10 cellular contexts compared by ENCODE assay signal in genomic region chr7:55099086-55099831, GRCh38.
A peak's percentile ranks its signal among the peaks of the same experiment; 100 is the strongest.
DNase-seq lines count a peak whose midpoint lies in the region; ATAC-seq, FAIRE-seq and TF ChIP-seq lines count a peak whose summit lies in the region.
"Had no signal": no experiment of that assay in that cellular context is flagged by ENCODE, and none has a peak within 500 bp of the region (broad histone marks: within the 10 kb centered on the region; RNA-seq: fewer than 3 reads in every experiment).

No MANE protein-coding gene starts in this region.

- H3K9me3 ChIP-seq in SK-N-SH (no peaks in the 10 kb centered on the region), osteoblast (ENCODE audit: low read depth, low read length) (no peaks in the 10 kb centered on the region), small intestine (ENCODE audit: control insufficient read depth, low read depth) (no peaks in the 10 kb centered on the region)

- H3K79me2 ChIP-seq in SK-N-SH (ENCODE audit: insufficient read depth) (peaks cover 97% of the 10 kb centered on the region), osteoblast (ENCODE audit: insufficient read depth, low read length) (peaks cover 92% of the 10 kb centered on the region)

- H3K27ac ChIP-seq in SK-N-SH (ENCODE audit: low read depth in 2 of 2, low read length in 1 of 2) (no peak overlapping the region; a peak in 1 of 4 replicates), osteoblast (ENCODE audit: low read depth, low read length) (no peak overlapping the region), small intestine (ENCODE audit: low read depth in 1 of 2, low read length in 1 of 2) (peak overlapping the region in 1 of 2 donors; percentile 59)
- H3K27ac ChIP-seq: brain microvascular endothelial cell had no signal

- POLR2A ChIA-PET in SK-N-SH (lab: Yijun Ruan, JAX) = no interaction called here
- POLR2A ChIA-PET in GM10248 (lab: Yijun Ruan, JAX) = no interaction called here

- H3F3A ChIP-seq in SK-N-SH (replicated peaks; ENCODE audit: insufficient read depth) = peaks cover 12% of the 10 kb centered on the region

- no peak overlapping the region for H3K9ac ChIP-seq in SK-N-SH

- ATAC-seq in SK-N-SH treated with all-trans-retinoic acid at 6 μM for 48 hours = peak; percentile 49

- H3K27me3 ChIP-seq in SK-N-SH (ENCODE audit: insufficient read depth) (no peaks in the 10 kb centered on the region), osteoblast (ENCODE audit: insufficient read depth, low read length) (no peaks in the 10 kb centered on the region), small intestine (ENCODE audit: control insufficient read depth in 2 of 2, insufficient read depth in 2 of 2, low read length in 2 of 2) (no peaks in the 10 kb centered on the region)
- H3K27me3 ChIP-seq: brain microvascular endothelial cell had no signal

- H3K4me2 ChIP-seq in SK-N-SH (no peak overlapping the region), osteoblast (ENCODE audit: insufficient read depth, low read length) (peak overlapping the region; percentile 5)

- 83% methylated on average over 9 of the region's 9 CpGs for WGBS in SK-N-SH (ENCODE audit: low lambda C conversion rate)
- 69 to 92% (median 78%) methylated on average over 9 of the region's 9 CpGs for WGBS in small intestine, 3 donors

- CTCF ChIA-PET in SK-N-SH (lab: Yijun Ruan, JAX) (interaction anchor here (1.2 to 3.4 kb wide), 4 partner anchors 11 to 318 kb away, joined by 3 to 22 read pairs (median 5); no protein-coding TSS in a partner anchor), GM10248 (lab: Yijun Ruan, JAX) (no interaction called here)

- H3K36me3 ChIP-seq in SK-N-SH (replicated peaks in 1 of 2; ENCODE audit: control insufficient read depth in 1 of 2, insufficient read depth in 2 of 2, low read length in 1 of 2) (peaks cover 6 to 17% of the 10 kb centered on the region in 2 experiments), osteoblast (ENCODE audit: insufficient read depth, low read length) (peaks cover 14% of the 10 kb centered on the region), small intestine (ENCODE audit: control insufficient read depth in 2 of 2, insufficient read depth in 2 of 2, low read length in 2 of 2) (no peaks in the 10 kb centered on the region)

- no peak for FAIRE-seq in small intestine (lab: Jason Lieb, UNC)
- FAIRE-seq: A204.1 had no signal

- H4K20me1 ChIP-seq in SK-N-SH (ENCODE audit: insufficient read depth) (peaks cover 59% of the 10 kb centered on the region), osteoblast (ENCODE audit: insufficient read depth, low read length) (peaks cover 28% of the 10 kb centered on the region)

- DNase-seq in SK-N-SH (no peak), fibroblast of the aortic adventitia (ENCODE audit: low read depth) (peak; percentile 78), osteoblast (ENCODE audit: insufficient read length, low spot score, missing footprints) (no peak), small intestine (no peak), GM10248 (ENCODE audit: extremely low spot score) (no peak), NCI-H774 (lab: John Stamatoyannopoulos, UW) (no peak)
- no peak for DNase-seq in activated CD4-positive, alpha-beta T cell treated with anti-CD3 and anti-CD28 coated beads for 1 hour
- DNase-seq: brain microvascular endothelial cell had no signal

- TF ChIP-seq RAD21 in SK-N-SH (IDR thresholded peaks at IDR 0.05; ENCODE audit: low read length) = no peak

- TF ChIP-seq EP300 in SK-N-SH (IDR thresholded peaks at IDR 0.05; ENCODE audit: borderline replicate concordance in 1 of 2, low read depth in 1 of 2, low read length in 1 of 2) = no peak

- peaks cover 8 to 25% of the 10 kb centered on the region in 2 experiments; a peak in 2 of 4 replicates for H3K4me1 ChIP-seq in SK-N-SH (ENCODE audit: control insufficient read depth in 1 of 2, insufficient read depth in 2 of 2, low read depth in 1 of 2, low read length in 1 of 2)
- H3K4me1 ChIP-seq in osteoblast (ENCODE audit: insufficient read depth, low read length) = peaks cover 26% of the 10 kb centered on the region
- peaks cover under 1 to 5% of the 10 kb centered on the region in 2 donors for H3K4me1 ChIP-seq in small intestine (ENCODE audit: control insufficient read depth in 2 of 2, insufficient read depth in 1 of 2, low read depth in 1 of 2, low read length in 1 of 2)

- no peak for TF ChIP-seq CTCF in SK-N-SH (IDR thresholded peaks at IDR 0.05)
- TF ChIP-seq CTCF in fibroblast of the aortic adventitia (IDR thresholded peaks at IDR 0.05; ENCODE audit: insufficient read depth, low read length) = no peak
- no peak for TF ChIP-seq CTCF in osteoblast (IDR thresholded peaks at IDR 0.05; ENCODE audit: extremely low read depth, low read depth, low read length)
- no peak for TF ChIP-seq CTCF in GM10248 (IDR thresholded peaks at IDR 0.05; ENCODE audit: control extremely low read depth, extremely low read depth, low read depth, missing control alignments)

- H3K4me3 ChIP-seq in SK-N-SH (ENCODE audit: low read depth in 2 of 2, low read length in 1 of 2) (no peak overlapping the region), fibroblast of the aortic adventitia (ENCODE audit: low read depth, low read length) (no peak overlapping the region), osteoblast (ENCODE audit: insufficient read depth, low read length) (no peak overlapping the region), small intestine (ENCODE audit: low read depth in 1 of 2, low read length in 2 of 2) (no peak overlapping the region)

- H2AFZ ChIP-seq in SK-N-SH (ENCODE audit: low read depth) (no peak overlapping the region), osteoblast (ENCODE audit: low read length) (no peak overlapping the region)

- H3K9me2 ChIP-seq in SK-N-SH = no peaks in the 10 kb centered on the region

TF ChIP-seq in SK-N-SH treated with all-trans-retinoic acid at 6 μM for 48 hours, 23 proteins besides CTCF, POLR2A, EP300 and RAD21 (continues in another document):
- TF ChIP-seq ESRRG (CRISPR knock-in tag; IDR thresholded peaks at IDR 0.05) (no peak), ZNF70 (CRISPR knock-in tag; IDR thresholded peaks at IDR 0.05) (no peak), ISL1 (CRISPR knock-in tag; IDR thresholded peaks at IDR 0.05) (no peak), TOX (CRISPR knock-in tag; IDR thresholded peaks at IDR 0.05; ENCODE audit: borderline replicate concordance) (no peak), SNAI2 (CRISPR knock-in tag; IDR thresholded peaks at IDR 0.05) (no peak), ZC3H10 (CRISPR knock-in tag; IDR thresholded peaks at IDR 0.05) (no peak), TCF4 (CRISPR knock-in tag; IDR thresholded peaks at IDR 0.05; ENCODE audit: borderline replicate concordance) (no peak)
- TF ChIP-seq, protein P1, sequence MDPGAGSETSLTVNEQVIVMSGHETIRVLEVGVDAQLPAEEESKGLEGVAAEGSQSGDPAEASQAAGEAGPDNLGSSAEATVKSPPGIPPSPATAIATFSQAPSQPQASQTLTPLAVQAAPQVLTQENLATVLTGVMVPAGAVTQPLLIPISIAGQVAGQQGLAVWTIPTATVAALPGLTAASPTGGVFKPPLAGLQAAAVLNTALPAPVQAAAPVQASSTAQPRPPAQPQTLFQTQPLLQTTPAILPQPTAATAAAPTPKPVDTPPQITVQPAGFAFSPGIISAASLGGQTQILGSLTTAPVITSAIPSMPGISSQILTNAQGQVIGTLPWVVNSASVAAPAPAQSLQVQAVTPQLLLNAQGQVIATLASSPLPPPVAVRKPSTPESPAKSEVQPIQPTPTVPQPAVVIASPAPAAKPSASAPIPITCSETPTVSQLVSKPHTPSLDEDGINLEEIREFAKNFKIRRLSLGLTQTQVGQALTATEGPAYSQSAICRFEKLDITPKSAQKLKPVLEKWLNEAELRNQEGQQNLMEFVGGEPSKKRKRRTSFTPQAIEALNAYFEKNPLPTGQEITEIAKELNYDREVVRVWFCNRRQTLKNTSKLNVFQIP (CRISPR knock-in tag; IDR thresholded peaks at IDR 0.05; ENCODE audit: borderline replicate concordance, low read depth) = no peak

TF ChIP-seq in SK-N-SH, 30 proteins besides CTCF, POLR2A, EP300 and RAD21 (continues in another document):
- TF ChIP-seq NRF1 (IDR thresholded peaks at IDR 0.05; ENCODE audit: low read depth, low read length) = no peak
- no peak for TF ChIP-seq GATA2 (CRISPR knock-in tag; IDR thresholded peaks at IDR 0.05)
- TF ChIP-seq POLR2AphosphoS5 (IDR thresholded peaks at IDR 0.05; ENCODE audit: low read depth, low read length) = no peak
- TF ChIP-seq GABPA (IDR thresholded peaks at IDR 0.05; ENCODE audit: low read depth) = no peak
- TF ChIP-seq USF1 (IDR thresholded peaks at IDR 0.05; ENCODE audit: borderline replicate concordance, low read depth) = no peak
- TF ChIP-seq, protein P2, sequence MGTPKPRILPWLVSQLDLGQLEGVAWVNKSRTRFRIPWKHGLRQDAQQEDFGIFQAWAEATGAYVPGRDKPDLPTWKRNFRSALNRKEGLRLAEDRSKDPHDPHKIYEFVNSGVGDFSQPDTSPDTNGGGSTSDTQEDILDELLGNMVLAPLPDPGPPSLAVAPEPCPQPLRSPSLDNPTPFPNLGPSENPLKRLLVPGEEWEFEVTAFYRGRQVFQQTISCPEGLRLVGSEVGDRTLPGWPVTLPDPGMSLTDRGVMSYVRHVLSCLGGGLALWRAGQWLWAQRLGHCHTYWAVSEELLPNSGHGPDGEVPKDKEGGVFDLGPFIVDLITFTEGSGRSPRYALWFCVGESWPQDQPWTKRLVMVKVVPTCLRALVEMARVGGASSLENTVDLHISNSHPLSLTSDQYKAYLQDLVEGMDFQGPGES (IDR thresholded peaks at IDR 0.05; ENCODE audit: low read depth, low read length) = no peak
- TF ChIP-seq RFX5 (IDR thresholded peaks at IDR 0.05; ENCODE audit: low read length) = no peak
- TF ChIP-seq SMC3 (IDR thresholded peaks at IDR 0.05; ENCODE audit: low read depth, low read length) = no peak
- no peak for TF ChIP-seq TCF12 (IDR thresholded peaks at IDR 0.05)
- TF ChIP-seq FOSL2 (IDR thresholded peaks at IDR 0.05; ENCODE audit: borderline replicate concordance, low read depth) = no peak
- TF ChIP-seq RXRA (IDR thresholded peaks at IDR 0.05; ENCODE audit: borderline replicate concordance, low read depth) = no peak
- no peak for TF ChIP-seq RCOR1 (IDR thresholded peaks at IDR 0.05; ENCODE audit: low read length)
- TF ChIP-seq, protein P3, sequence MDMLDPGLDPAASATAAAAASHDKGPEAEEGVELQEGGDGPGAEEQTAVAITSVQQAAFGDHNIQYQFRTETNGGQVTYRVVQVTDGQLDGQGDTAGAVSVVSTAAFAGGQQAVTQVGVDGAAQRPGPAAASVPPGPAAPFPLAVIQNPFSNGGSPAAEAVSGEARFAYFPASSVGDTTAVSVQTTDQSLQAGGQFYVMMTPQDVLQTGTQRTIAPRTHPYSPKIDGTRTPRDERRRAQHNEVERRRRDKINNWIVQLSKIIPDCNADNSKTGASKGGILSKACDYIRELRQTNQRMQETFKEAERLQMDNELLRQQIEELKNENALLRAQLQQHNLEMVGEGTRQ (IDR thresholded peaks at IDR 0.05; ENCODE audit: borderline replicate concordance, low read depth, low read length) = no peak
